In genomic region chr1:101178341-101178687, GRCh38 we compare ENCODE assay signal across 2 cellular contexts.
TF ChIP-seq lines count a peak whose summit lies in the region.

No MANE protein-coding gene starts in this region.

TF ChIP-seq in GM12878, 131 proteins besides CTCF, POLR2A, EP300 and RAD21 (continues in another document):
- peak; percentile 86 for TF ChIP-seq SMARCA5 (IDR thresholded peaks at IDR 0.05)
- no peak for TF ChIP-seq SREBF2 (IDR thresholded peaks at IDR 0.05; ENCODE audit: low read length)
- TF ChIP-seq JUND (IDR thresholded peaks at IDR 0.05; ENCODE audit: low read depth, low read length), result no peak
- TF ChIP-seq TCF7 (IDR thresholded peaks at IDR 0.05; ENCODE audit: borderline replicate concordance), result no peak
- peak; percentile 41 for TF ChIP-seq EED (IDR thresholded peaks at IDR 0.05; ENCODE audit: low read depth)
- no peak for TF ChIP-seq MTA2 (IDR thresholded peaks at IDR 0.05; ENCODE audit: low read depth)
- TF ChIP-seq HCFC1 (IDR thresholded peaks at IDR 0.05; ENCODE audit: low read length), result no peak
- TF ChIP-seq USF1 (IDR thresholded peaks at IDR 0.05; ENCODE audit: borderline replicate concordance, extremely low read length, insufficient read depth, low read depth, low read length), result no peak
- no peak for TF ChIP-seq CBX5 (IDR thresholded peaks at IDR 0.05; ENCODE audit: low read depth)
- no peak for TF ChIP-seq RELB (IDR thresholded peaks at IDR 0.05; ENCODE audit: low read depth)
- TF ChIP-seq ZBTB40 (IDR thresholded peaks at IDR 0.05; ENCODE audit: borderline replicate concordance), result 0 out of 2 replicates have a peak, but pooled peaks have one; percentile 22
- TF ChIP-seq SMC3 (IDR thresholded peaks at IDR 0.05; ENCODE audit: borderline replicate concordance, low read length), result no peak
- TF ChIP-seq HDGF (IDR thresholded peaks at IDR 0.05), result 0 out of 2 replicates have a peak, but pooled peaks have one; percentile 55
- no peak for TF ChIP-seq NFXL1 (IDR thresholded peaks at IDR 0.05; ENCODE audit: borderline replicate concordance)
- TF ChIP-seq TARDBP (IDR thresholded peaks at IDR 0.05; ENCODE audit: borderline replicate concordance), result no peak
- TF ChIP-seq ZBTB11 (CRISPR knock-in tag; IDR thresholded peaks at IDR 0.05), result no peak
- TF ChIP-seq CREB1 (IDR thresholded peaks at IDR 0.05; ENCODE audit: low read depth), result no peak
- no peak for TF ChIP-seq DPF2 (IDR thresholded peaks at IDR 0.05)
- TF ChIP-seq ZNF384 (IDR thresholded peaks at IDR 0.05; ENCODE audit: borderline replicate concordance, low read depth, low read length), result no peak

TF ChIP-seq in HepG2, 621 proteins besides CTCF, POLR2A, EP300 and RAD21:
- TF ChIP-seq PHF5A (CRISPR knock-in tag; IDR thresholded peaks at IDR 0.05; ENCODE audit: low read depth, unreplicated experiment) (no peak), PLRG1 (conservative IDR thresholded peaks at IDR 0.05) (no peak), MBNL3 (CRISPR knock-in tag; conservative IDR thresholded peaks at IDR 0.05) (no peak), RFXANK (CRISPR knock-in tag; IDR thresholded peaks at IDR 0.05) (no peak), POLR2AphosphoS5 (IDR thresholded peaks at IDR 0.05; ENCODE audit: low read depth, low read length) (no peak), FOXO1 (CRISPR knock-in tag; IDR thresholded peaks at IDR 0.05) (no peak), JUND (CRISPR knock-in tag; IDR thresholded peaks at IDR 0.05) (no peak)
- TF ChIP-seq, protein P1, sequence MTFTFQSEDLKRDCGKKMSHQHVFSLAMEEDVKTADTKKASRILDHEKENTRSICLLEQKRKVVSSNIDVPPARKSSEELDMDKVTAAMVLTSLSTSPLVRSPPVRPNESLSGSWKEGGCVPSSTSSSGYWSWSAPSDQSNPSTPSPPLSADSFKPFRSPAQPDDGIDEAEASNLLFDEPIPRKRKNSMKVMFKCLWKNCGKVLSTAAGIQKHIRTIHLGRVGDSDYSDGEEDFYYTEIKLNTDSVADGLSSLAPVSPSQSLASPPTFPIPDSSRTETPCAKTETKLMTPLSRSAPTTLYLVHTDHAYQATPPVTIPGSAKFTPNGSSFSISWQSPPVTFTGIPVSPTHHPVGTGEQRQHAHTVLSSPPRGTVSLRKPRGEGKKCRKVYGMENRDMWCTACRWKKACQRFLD (CRISPR knock-in tag; IDR thresholded peaks at IDR 0.05; ENCODE audit: borderline replicate concordance), result no peak
- TF ChIP-seq, protein P2, sequence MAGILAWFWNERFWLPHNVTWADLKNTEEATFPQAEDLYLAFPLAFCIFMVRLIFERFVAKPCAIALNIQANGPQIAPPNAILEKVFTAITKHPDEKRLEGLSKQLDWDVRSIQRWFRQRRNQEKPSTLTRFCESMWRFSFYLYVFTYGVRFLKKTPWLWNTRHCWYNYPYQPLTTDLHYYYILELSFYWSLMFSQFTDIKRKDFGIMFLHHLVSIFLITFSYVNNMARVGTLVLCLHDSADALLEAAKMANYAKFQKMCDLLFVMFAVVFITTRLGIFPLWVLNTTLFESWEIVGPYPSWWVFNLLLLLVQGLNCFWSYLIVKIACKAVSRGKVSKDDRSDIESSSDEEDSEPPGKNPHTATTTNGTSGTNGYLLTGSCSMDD (CRISPR knock-in tag; IDR thresholded peaks at IDR 0.05), result no peak
